Comparison of ENCODE assay signal across 14 cellular contexts in genomic region chr1:71593523-71593922, GRCh38.
DNase-seq lines count a peak whose midpoint lies in the region; FAIRE-seq and TF ChIP-seq lines count a peak whose summit lies in the region.
"Had no signal": no experiment of that assay in that cellular context is flagged by ENCODE, and none has a peak within 500 bp of the region (broad histone marks: within the 10 kb centered on the region; RNA-seq: fewer than 3 reads in every experiment).

No MANE protein-coding gene starts in this region.

- H3K56ac ChIP-seq in H1 (replicated peaks; ENCODE audit: insufficient read length, low read depth, low read length): no peak overlapping the region

- TF ChIP-seq POLR2A in H1 (IDR thresholded peaks at IDR 0.05; ENCODE audit: control extremely low read depth in 1 of 2, low read depth in 2 of 2, low read length in 2 of 2): no peak

- no peaks in the 10 kb centered on the region for H3F3A ChIP-seq in Loucy (ENCODE audit: low read depth)

- H3K27me3 ChIP-seq in Loucy (ENCODE audit: insufficient read depth, low read length, poor library complexity, severe bottlenecking): no peaks in the 10 kb centered on the region
- H3K27me3 ChIP-seq in H1 (replicated peaks in 1 of 4; ENCODE audit: control insufficient read depth in 3 of 4, extremely low read depth in 1 of 4, insufficient read depth in 3 of 4, low read length in 3 of 4): no peaks in the 10 kb centered on the region
- H3K27me3 ChIP-seq: colonic mucosa had no signal

- H3K23ac ChIP-seq in H1 (ENCODE audit: insufficient read length): no peak overlapping the region

- H3K9me3 ChIP-seq in Loucy (ENCODE audit: insufficient read depth, low read depth, low read length): no peaks in the 10 kb centered on the region
- H3K9me3 ChIP-seq in H1 (ENCODE audit: insufficient read depth in 2 of 2, low read depth in 1 of 2, low read length in 1 of 2): no peaks in the 10 kb centered on the region
- H3K9me3 ChIP-seq: colonic mucosa had no signal

- POLR2A ChIA-PET in H1 (lab: Charles Lee; ENCODE audit: partially characterized antibody): no interaction called here

- H3K4me3 ChIP-seq in Loucy (ENCODE audit: low read length, poor library complexity, severe bottlenecking): no peak overlapping the region
- no peak overlapping the region for H3K4me3 ChIP-seq in H1 (ENCODE audit: extremely low read depth in 1 of 4, insufficient read depth in 2 of 4, low read depth in 3 of 4, low read length in 4 of 4)
- H3K4me3 ChIP-seq: colonic mucosa had no signal

- no peaks in the 10 kb centered on the region for H3K23me2 ChIP-seq in H1 (ENCODE audit: low read depth, low read length)

- no peaks in the 10 kb centered on the region for H4K20me1 ChIP-seq in Loucy (ENCODE audit: insufficient read depth, low read length, poor library complexity, severe bottlenecking)
- H4K20me1 ChIP-seq in H1 (replicated peaks in 1 of 2; ENCODE audit: control insufficient read depth in 1 of 2, insufficient read depth in 2 of 2, low read length in 2 of 2): no peaks in the 10 kb centered on the region

- H2BK12ac ChIP-seq in H1 (ENCODE audit: low read depth, low read length): no peak overlapping the region

- TF ChIP-seq CTCF in 22Rv1 (IDR thresholded peaks at IDR 0.05) (peak; percentile 43), Loucy (conservative IDR thresholded peaks at IDR 0.05; ENCODE audit: low read length) (peak; percentile 71), H1 (IDR thresholded peaks at IDR 0.05; ENCODE audit: control extremely low read depth in 1 of 3, insufficient read depth in 1 of 3, low read depth in 1 of 3, low read length in 3 of 3) (peak in 2 of 3 experiments; percentile 32 to 46; a peak in 2 of 4 replicates)

- no peaks in the 10 kb centered on the region for H3K9me2 ChIP-seq in Loucy (replicated peaks; ENCODE audit: low read depth, low read length)

- H3K36me3 ChIP-seq in Loucy (ENCODE audit: insufficient read depth, low read length) (no peaks in the 10 kb centered on the region), H1 (ENCODE audit: control insufficient read depth in 2 of 4, insufficient read depth in 4 of 4, low read length in 3 of 4) (no peaks in the 10 kb centered on the region)
- H3K36me3 ChIP-seq: colonic mucosa had no signal

- no peak overlapping the region for H3K4ac ChIP-seq in H1 (replicated peaks; ENCODE audit: insufficient read length, low read depth, low read length)

- H2BK20ac ChIP-seq in H1 (ENCODE audit: low read length): no peak overlapping the region

- CTCF ChIA-PET in H1 (lab: Charles Lee; ENCODE audit: partially characterized antibody): interaction anchor here (0.8 to 1.4 kb wide), 6 partner anchors 10 to 445 kb away, joined by 3 to 8 read pairs (median 4); no protein-coding TSS in a partner anchor

- H3K14ac ChIP-seq in H1 (ENCODE audit: insufficient read length): no peak overlapping the region

- TF ChIP-seq RAD21 in H1 (IDR thresholded peaks at IDR 0.05 in 1 of 2, conservative IDR thresholded peaks at IDR 0.05 in 1 of 2; ENCODE audit: low read depth in 2 of 2, low read length in 2 of 2): peak; percentile 53 to 60

- no peak overlapping the region for H4K91ac ChIP-seq in H1 (replicated peaks; ENCODE audit: insufficient read length, low read length)

- no peak overlapping the region for H3K9ac ChIP-seq in Loucy (ENCODE audit: low read depth, low read length, poor library complexity, severe bottlenecking)
- H3K9ac ChIP-seq in H1 (replicated peaks in 1 of 4; ENCODE audit: extremely low read depth in 1 of 4, low read depth in 3 of 4, low read length in 3 of 4): no peak overlapping the region

- peak; percentile 2 for DNase-seq in ELF-1 (ENCODE audit: low read depth, low spot score)
- no peak for DNase-seq in H1 (ENCODE audit: low read depth in 1 of 2, low spot score in 2 of 2)
- DNase-seq in caudate nucleus (lab: John Stamatoyannopoulos, UW): no peak
- no peak for DNase-seq in activated naive CD4-positive, alpha-beta T cell (lab: John Stamatoyannopoulos, UW)
- DNase-seq in activated CD8-positive, alpha-beta memory T cell treated with anti-CD3 and anti-CD28 coated beads for 24 hours: no peak
- no peak for DNase-seq in cortex of kidney (lab: John Stamatoyannopoulos, UW)
- DNase-seq: activated T-cell treated with anti-CD3 and anti-CD28 coated beads, Interleukin-2, amount 50 U/mL, for 48 hours; CD8-positive, alpha-beta memory T cell; colonic mucosa; nephron progenitor cell; stimulated activated CD4-positive, alpha-beta T cell treated with anti-CD3 and anti-CD28 coated beads, Interleukin-4, amount 100 ng/mL, for 24 hours had no signal

- H3K4me2 ChIP-seq in Loucy (ENCODE audit: low read depth, low read length, poor library complexity, severe bottlenecking): no peak overlapping the region
- no peak overlapping the region for H3K4me2 ChIP-seq in H1 (ENCODE audit: insufficient read depth in 1 of 2, low read depth in 2 of 2, low read length in 2 of 2)

- H3K79me2 ChIP-seq in Loucy (ENCODE audit: insufficient read depth, low read length) (no peaks in the 10 kb centered on the region), H1 (ENCODE audit: control insufficient read depth in 1 of 2, insufficient read depth in 2 of 2, low read length in 2 of 2) (no peaks in the 10 kb centered on the region)

- no peak overlapping the region for H2BK5ac ChIP-seq in H1 (ENCODE audit: low read depth, low read length)

- no peak for TF ChIP-seq EP300 in H1 (IDR thresholded peaks at IDR 0.05; ENCODE audit: borderline replicate concordance in 1 of 2, low read depth in 2 of 2, low read length in 2 of 2)

- H3K18ac ChIP-seq in H1 (ENCODE audit: extremely low read depth, low read length): no peak overlapping the region

- no peak overlapping the region for H4K5ac ChIP-seq in H1 (ENCODE audit: insufficient read length, low read depth, low read length)

- H3K27ac ChIP-seq in 22Rv1 (no peak overlapping the region), H1 (ENCODE audit: low read depth, low read length) (no peak overlapping the region), caudate nucleus (ENCODE audit: low read depth, low read length) (no peak overlapping the region)
- H3K27ac ChIP-seq: colonic mucosa, HL-60 had no signal

- H2AFZ ChIP-seq in Loucy (ENCODE audit: low read length) (peak overlapping the region; percentile 37; the same call in 1 of the 2 replicates), H1 (ENCODE audit: low read length) (no peak overlapping the region)

- H2AK5ac ChIP-seq in H1 (ENCODE audit: low read depth, low read length): no peak overlapping the region

- H2BK15ac ChIP-seq in H1 (ENCODE audit: low read length): no peak overlapping the region

- H2BK120ac ChIP-seq in H1 (replicated peaks; ENCODE audit: low read depth, low read length): no peak overlapping the region

- FAIRE-seq in H1 (lab: Jason Lieb, UNC): no peak

- no peaks in the 10 kb centered on the region for H3K79me1 ChIP-seq in H1 (ENCODE audit: low read depth, low read length)

- no peaks in the 10 kb centered on the region for H3K4me1 ChIP-seq in Loucy (ENCODE audit: insufficient read depth, low read length, poor library complexity, severe bottlenecking)
- peaks cover 0 to 3% (median 1%) of the 10 kb centered on the region in 4 experiments; a peak in 2 of 7 replicates for H3K4me1 ChIP-seq in H1 (replicated peaks in 1 of 4; ENCODE audit: control insufficient read depth in 3 of 4, insufficient read depth in 4 of 4, low read length in 3 of 4)
- H3K4me1 ChIP-seq: colonic mucosa had no signal

- H4K8ac ChIP-seq in H1 (ENCODE audit: extremely low read depth, insufficient read depth, low read length): no peak overlapping the region

TF ChIP-seq in H1, 55 proteins besides CTCF, POLR2A, EP300 and RAD21:
- no peak for TF ChIP-seq SP4 (IDR thresholded peaks at IDR 0.05; ENCODE audit: low read length)
- no peak for TF ChIP-seq EGR1 (IDR thresholded peaks at IDR 0.05; ENCODE audit: borderline replicate concordance, low read depth, low read length)
- TF ChIP-seq KDM4A (IDR thresholded peaks at IDR 0.05; ENCODE audit: low read depth, low read length, severe bottlenecking): no peak
- no peak for TF ChIP-seq POLR2AphosphoS5 (IDR thresholded peaks at IDR 0.05; ENCODE audit: low read depth, low read length)
- TF ChIP-seq FOSL1 (IDR thresholded peaks at IDR 0.05; ENCODE audit: insufficient read depth, low read depth, low read length): no peak
- TF ChIP-seq TAF7 (optimal IDR thresholded peaks at IDR 0.05; ENCODE audit: borderline replicate concordance, low read depth, low read length): no peak
